30 cellular contexts compared by ENCODE assay signal in genomic region chr3:184580376-184580775, GRCh38. TPM values are rescaled to one million over a fixed set of nuclear protein-coding genes. Genes with fewer than 3 reads are reported as not detected.
"Had no signal": no experiment of that assay in that cellular context is flagged by ENCODE, and none has a peak within 500 bp of the region (broad histone marks: within the 10 kb centered on the region; RNA-seq: fewer than 3 reads in every experiment).

No MANE protein-coding gene starts in this region.

- DNase-seq: activated CD4-positive, alpha-beta memory T cell treated with anti-CD3 and anti-CD28 coated beads for 36 hours; activated CD4-positive, alpha-beta T cell treated with anti-CD3 and anti-CD28 coated beads for 36 hours; activated CD4-positive, alpha-beta T cell treated with anti-CD3 and anti-CD28 coated beads, Interleukin-2, amount 10 ng/mL, durations not matched to agents 24 days and 14 days; activated CD4-positive, CD25-positive, alpha-beta regulatory T cell; activated CD4-positive, CD25-positive, alpha-beta regulatory T cell treated with anti-CD3 and anti-CD28 coated beads, Interleukin-2, amount 50 U/mL, for 72 hours; activated CD8-positive, alpha-beta memory T cell treated with anti-CD3 and anti-CD28 coated beads, Interleukin-2, amount 10 ng/mL, durations not matched to agents 7 days and 5 days; activated CD8-positive, alpha-beta memory T cell treated with anti-CD3 and anti-CD28 coated beads, Interleukin-2, amount 50 U/mL, for 4 hours; activated CD8-positive, alpha-beta T cell treated with anti-CD3 and anti-CD28 coated beads, Interleukin-2, amount 10 ng/mL, durations not matched to agents 7 days and 5 days; activated gamma-delta T cell; activated naive CD4-positive, alpha-beta T cell; activated naive CD4-positive, alpha-beta T cell treated with anti-CD3 and anti-CD28 coated beads, Interleukin-2, amount 10 ng/mL, durations not matched to agents 7 days and 5 days; activated naive CD8-positive, alpha-beta T cell treated with anti-CD3 and anti-CD28 coated beads, Interleukin-2, amount 10 ng/mL, durations not matched to agents 7 days and 5 days; activated T-cell treated with anti-CD3 and anti-CD28 coated beads, Interleukin-2, amount 50 U/mL, for 1 hour; activated T-cell treated with anti-CD3 and anti-CD28 coated beads, Interleukin-2, amount 50 U/mL, for 48 hours; anterior cingulate cortex; brain microvascular endothelial cell; dorsolateral prefrontal cortex; effector memory CD4-positive, alpha-beta T cell; endodermal cell; foreskin fibroblast; head of caudate nucleus; T-helper 2 cell had no signal

- ATAC-seq: activated CD4-positive, alpha-beta T cell treated with anti-CD3 and anti-CD28 coated beads for 36 hours; activated CD8-positive, alpha-beta memory T cell treated with anti-CD3 and anti-CD28 coated beads, Interleukin-2, amount 10 ng/mL, durations not matched to agents 7 days and 5 days; activated CD8-positive, alpha-beta T cell treated with anti-CD3 and anti-CD28 coated beads, Interleukin-2, amount 10 ng/mL, durations not matched to agents 7 days and 5 days; activated naive CD4-positive, alpha-beta T cell treated with anti-CD3 and anti-CD28 coated beads, Interleukin-2, amount 50 U/mL, for 72 hours; esophagus mucosa had no signal

- H3K27me3 ChIP-seq: brain microvascular endothelial cell, dorsolateral prefrontal cortex had no signal

- H3K36me3 ChIP-seq: brain microvascular endothelial cell had no signal

- H3K4me3 ChIP-seq: coronary artery, dorsolateral prefrontal cortex had no signal

- H3K4me1 Mint-ChIP-seq: activated CD4-positive, alpha-beta T cell treated with anti-CD3 and anti-CD28 coated beads, Interleukin-2, amount 10 ng/mL, durations not matched to agents 24 days and 14 days; activated CD8-positive, alpha-beta memory T cell treated with anti-CD3 and anti-CD28 coated beads, Interleukin-2, amount 10 ng/mL, durations not matched to agents 7 days and 5 days; activated naive CD8-positive, alpha-beta T cell treated with anti-CD3 and anti-CD28 coated beads, Interleukin-2, amount 10 ng/mL, durations not matched to agents 7 days and 5 days had no signal

- H3K27ac ChIP-seq: brain microvascular endothelial cell, coronary artery had no signal

- H3K27ac Mint-ChIP-seq: activated CD4-positive, alpha-beta memory T cell treated with anti-CD3 and anti-CD28 coated beads for 36 hours; activated CD4-positive, alpha-beta T cell treated with anti-CD3 and anti-CD28 coated beads for 36 hours; activated CD4-positive, alpha-beta T cell treated with anti-CD3 and anti-CD28 coated beads, Interleukin-2, amount 10 ng/mL, durations not matched to agents 24 days and 14 days; activated CD8-positive, alpha-beta memory T cell treated with anti-CD3 and anti-CD28 coated beads, Interleukin-2, amount 10 ng/mL, durations not matched to agents 7 days and 5 days; activated CD8-positive, alpha-beta T cell treated with anti-CD3 and anti-CD28 coated beads, Interleukin-2, amount 10 ng/mL, durations not matched to agents 7 days and 5 days; activated naive CD4-positive, alpha-beta T cell treated with anti-CD3 and anti-CD28 coated beads, Interleukin-2, amount 10 ng/mL, durations not matched to agents 7 days and 5 days; activated naive CD4-positive, alpha-beta T cell treated with anti-CD3 and anti-CD28 coated beads, Interleukin-2, amount 50 U/mL, for 72 hours; activated naive CD8-positive, alpha-beta T cell treated with anti-CD3 and anti-CD28 coated beads, Interleukin-2, amount 10 ng/mL, durations not matched to agents 7 days and 5 days; activated T-helper 1 cell treated with anti-CD3 and anti-CD28 coated beads, Interleukin-12 subunit alpha, Interleukin-12 subunit beta, Interleukin-2, Interleukin-4 antibody, amounts not matched to agents 30 ng/mL and 10 ng/mL and 1 ng/mL, durations not matched to agents 14 hours and 24 hours and 36 hours; activated T-helper 2 cell treated with anti-CD3 and anti-CD28 coated beads, Interferon-gamma antibody, Interleukin-2, Interleukin-4, amounts not matched to agents 10 μg/mL and 5 μg/mL and 100 μg/mL, durations not matched to agents 14 hours and 24 hours and 36 hours; dendritic cell treated with granulocyte-macrophage colony-stimulating factor and Interleukin-4, amounts not matched to agents 40 ng/mL and 50 ng/mL, for 4 days; endodermal cell had no signal

- H3K4me3 Mint-ChIP-seq: activated CD4-positive, alpha-beta memory T cell treated with anti-CD3 and anti-CD28 coated beads for 36 hours; activated CD4-positive, alpha-beta T cell treated with anti-CD3 and anti-CD28 coated beads for 36 hours; activated CD4-positive, alpha-beta T cell treated with anti-CD3 and anti-CD28 coated beads, Interleukin-2, amount 10 ng/mL, durations not matched to agents 24 days and 14 days; activated CD8-positive, alpha-beta memory T cell treated with anti-CD3 and anti-CD28 coated beads, Interleukin-2, amount 10 ng/mL, durations not matched to agents 7 days and 5 days; activated CD8-positive, alpha-beta T cell treated with anti-CD3 and anti-CD28 coated beads, Interleukin-2, amount 10 ng/mL, durations not matched to agents 7 days and 5 days; activated naive CD4-positive, alpha-beta T cell treated with anti-CD3 and anti-CD28 coated beads, Interleukin-2, amount 10 ng/mL, durations not matched to agents 7 days and 5 days; activated naive CD8-positive, alpha-beta T cell treated with anti-CD3 and anti-CD28 coated beads, Interleukin-2, amount 10 ng/mL, durations not matched to agents 7 days and 5 days; activated T-helper 1 cell treated with anti-CD3 and anti-CD28 coated beads, Interleukin-12 subunit alpha, Interleukin-12 subunit beta, Interleukin-2, Interleukin-4 antibody, amounts not matched to agents 30 ng/mL and 10 ng/mL and 1 ng/mL, durations not matched to agents 14 hours and 24 hours and 36 hours; central memory CD8-positive, alpha-beta T cell; dendritic cell treated with granulocyte-macrophage colony-stimulating factor and Interleukin-4, amounts not matched to agents 40 ng/mL and 50 ng/mL, for 4 days; endodermal cell had no signal

- H3K36me3 Mint-ChIP-seq: activated CD4-positive, alpha-beta memory T cell treated with anti-CD3 and anti-CD28 coated beads for 36 hours; activated CD8-positive, alpha-beta memory T cell treated with anti-CD3 and anti-CD28 coated beads, Interleukin-2, amount 10 ng/mL, durations not matched to agents 7 days and 5 days; activated naive CD4-positive, alpha-beta T cell treated with anti-CD3 and anti-CD28 coated beads, Interleukin-2, amount 10 ng/mL, durations not matched to agents 7 days and 5 days; activated naive CD4-positive, alpha-beta T cell treated with anti-CD3 and anti-CD28 coated beads, Interleukin-2, amount 50 U/mL, for 72 hours; activated naive CD8-positive, alpha-beta T cell treated with anti-CD3 and anti-CD28 coated beads, Interleukin-2, amount 10 ng/mL, durations not matched to agents 7 days and 5 days had no signal

- H3K9me3 Mint-ChIP-seq: activated CD4-positive, alpha-beta memory T cell treated with anti-CD3 and anti-CD28 coated beads for 36 hours; activated CD4-positive, alpha-beta T cell treated with anti-CD3 and anti-CD28 coated beads, Interleukin-2, amount 10 ng/mL, durations not matched to agents 24 days and 14 days; activated naive CD4-positive, alpha-beta T cell treated with anti-CD3 and anti-CD28 coated beads, Interleukin-2, amount 10 ng/mL, durations not matched to agents 7 days and 5 days; activated naive CD4-positive, alpha-beta T cell treated with anti-CD3 and anti-CD28 coated beads, Interleukin-2, amount 50 U/mL, for 72 hours; activated naive CD8-positive, alpha-beta T cell treated with anti-CD3 and anti-CD28 coated beads, Interleukin-2, amount 10 ng/mL, durations not matched to agents 7 days and 5 days; activated T-helper 1 cell treated with anti-CD3 and anti-CD28 coated beads, Interleukin-12 subunit alpha, Interleukin-12 subunit beta, Interleukin-2, Interleukin-4 antibody, amounts not matched to agents 30 ng/mL and 10 ng/mL and 1 ng/mL, durations not matched to agents 14 hours and 24 hours and 36 hours; activated T-helper 2 cell treated with anti-CD3 and anti-CD28 coated beads, Interferon-gamma antibody, Interleukin-2, Interleukin-4, amounts not matched to agents 10 μg/mL and 5 μg/mL and 100 μg/mL, durations not matched to agents 14 hours and 24 hours and 36 hours; central memory CD8-positive, alpha-beta T cell; dendritic cell treated with granulocyte-macrophage colony-stimulating factor and Interleukin-4, amounts not matched to agents 40 ng/mL and 50 ng/mL, for 4 days; endodermal cell had no signal

RNA-seq across cellular contexts. Expression of gene EPHB3, which starts 18.8 kb away (rescaled TPM):
- total RNA-seq: activated CD4-positive, alpha-beta T cell treated with anti-CD3 and anti-CD28 coated beads for 36 hours; activated CD8-positive, alpha-beta memory T cell treated with anti-CD3 and anti-CD28 coated beads for 36 hours; activated CD8-positive, alpha-beta memory T cell treated with anti-CD3 and anti-CD28 coated beads, Interleukin-2, amount 10 ng/mL, durations not matched to agents 7 days and 5 days; activated T-helper 2 cell treated with anti-CD3 and anti-CD28 coated beads, Interferon-gamma antibody, Interleukin-2, Interleukin-4, amounts not matched to agents 10 μg/mL and 5 μg/mL and 100 μg/mL, durations not matched to agents 14 hours and 24 hours and 36 hours had no signal
